Comparison of ENCODE assay signal across 34 cellular contexts in the genomic region with DNA sequence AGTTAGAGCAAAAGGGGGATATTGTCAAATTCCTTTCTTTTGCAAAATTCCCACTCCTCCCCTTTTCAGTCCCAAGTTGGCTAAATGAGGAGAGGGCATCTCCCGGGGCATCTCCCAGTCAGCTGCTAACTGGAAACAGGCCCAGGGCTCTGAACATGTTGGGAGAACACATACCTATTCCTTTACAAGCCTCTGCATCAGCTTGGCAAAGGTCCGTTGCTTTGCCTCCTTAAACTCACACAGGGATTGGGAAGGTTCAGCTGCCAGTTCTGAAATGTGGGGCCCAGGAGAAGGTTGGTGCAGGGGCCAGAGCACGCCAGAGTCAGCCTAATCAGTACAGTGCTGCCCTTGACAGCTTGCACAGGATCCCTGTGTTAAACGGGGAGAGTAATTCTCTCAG. TPM values are rescaled to one million over a fixed set of nuclear protein-coding genes. Genes with fewer than 3 reads are reported as not detected.
"Had no signal": no experiment of that assay in that cellular context is flagged by ENCODE, and none has a peak within 500 bp of the region (broad histone marks: within the 10 kb centered on the region; RNA-seq: fewer than 3 reads in every experiment).

No MANE protein-coding gene starts in this region.

- H3K27ac ChIP-seq: brain microvascular endothelial cell, KMS-11, SJCRH30, SK-N-MC, WERI-Rb-1 had no signal

- H3K36me3 ChIP-seq: brain microvascular endothelial cell, SJCRH30, WERI-Rb-1 had no signal

- H3K9me3 ChIP-seq: SJCRH30 had no signal

- H3K4me3 ChIP-seq: SJCRH30, SK-N-MC had no signal

- H3K4me1 ChIP-seq: SJCRH30 had no signal

- ATAC-seq: activated CD8-positive, alpha-beta memory T cell treated with anti-CD3 and anti-CD28 coated beads, Interleukin-2, amount 10 ng/mL, durations not matched to agents 7 days and 5 days; activated naive CD8-positive, alpha-beta T cell treated with anti-CD3 and anti-CD28 coated beads, Interleukin-2, amount 50 U/mL, for 24 hours had no signal

- DNase-seq: activated CD4-positive, alpha-beta memory T cell treated with anti-CD3 and anti-CD28 coated beads, Interleukin-2, amount 10 ng/mL, durations not matched to agents 7 days and 5 days; activated CD4-positive, alpha-beta T cell treated with anti-CD3 and anti-CD28 coated beads for 1 hour; activated CD4-positive, alpha-beta T cell treated with anti-CD3 and anti-CD28 coated beads for 48 hours; activated CD4-positive, CD25-positive, alpha-beta regulatory T cell; activated CD8-positive, alpha-beta memory T cell treated with anti-CD3 and anti-CD28 coated beads for 24 hours; activated CD8-positive, alpha-beta memory T cell treated with anti-CD3 and anti-CD28 coated beads, Interleukin-2, amount 10 ng/mL, durations not matched to agents 7 days and 5 days; activated CD8-positive, alpha-beta memory T cell treated with anti-CD3 and anti-CD28 coated beads, Interleukin-2, amount 50 U/mL, for 48 hours; activated effector memory CD4-positive, alpha-beta T cell treated with Interleukin-2 at 50 U/mL for 16 hours; activated naive CD4-positive, alpha-beta T cell treated with anti-CD3 and anti-CD28 coated beads, Interleukin-2, amount 10 ng/mL, durations not matched to agents 7 days and 5 days; activated naive CD8-positive, alpha-beta T cell treated with anti-CD3 and anti-CD28 coated beads, Interleukin-2, amount 50 U/mL, for 24 hours; activated T-cell treated with anti-CD3 and anti-CD28 coated beads, Interleukin-2, amount 50 U/mL, for 48 hours; anterior cingulate cortex; brain microvascular endothelial cell; central memory CD4-positive, alpha-beta T cell; NCI-H1092; NCI-H146; NCI-H187; NCI-H2029 treated with DMSO at 0.1 percent for 48 hours; NCI-H2107; NCI-H2171; NCI-H446 treated with DMSO at 0.1 percent for 48 hours; NCI-H524 treated with DMSO at 0.1 percent for 48 hours; OCI-M1; SHP77; SJCRH30; T1000; WERI-Rb-1 had no signal

RNA-seq across cellular contexts. Expression of a gene that starts 11.0 kb away (rescaled TPM):
- total RNA-seq: activated CD4-positive, alpha-beta memory T cell treated with anti-CD3 and anti-CD28 coated beads, Interleukin-2, amount 10 ng/mL, durations not matched to agents 7 days and 5 days; activated CD8-positive, alpha-beta memory T cell treated with anti-CD3 and anti-CD28 coated beads, Interleukin-2, amount 10 ng/mL, durations not matched to agents 7 days and 5 days; cerebellum; LHCN-M2; MCF 10A; SJCRH30; T-helper 1 cell treated with Interleukin-12 subunit alpha and Interleukin-12 subunit beta and Interleukin-4 antibody, amounts not matched to agents 30 ng/mL and 1 ng/mL, for 36 hours; T-helper 2 cell treated with Interferon-gamma antibody and Interleukin-4, amounts not matched to agents 100 ng/mL and 5 ng/mL, for 36 hours had no signal
